Comparison of ENCODE assay signal across 16 cellular contexts in the genomic region with DNA sequence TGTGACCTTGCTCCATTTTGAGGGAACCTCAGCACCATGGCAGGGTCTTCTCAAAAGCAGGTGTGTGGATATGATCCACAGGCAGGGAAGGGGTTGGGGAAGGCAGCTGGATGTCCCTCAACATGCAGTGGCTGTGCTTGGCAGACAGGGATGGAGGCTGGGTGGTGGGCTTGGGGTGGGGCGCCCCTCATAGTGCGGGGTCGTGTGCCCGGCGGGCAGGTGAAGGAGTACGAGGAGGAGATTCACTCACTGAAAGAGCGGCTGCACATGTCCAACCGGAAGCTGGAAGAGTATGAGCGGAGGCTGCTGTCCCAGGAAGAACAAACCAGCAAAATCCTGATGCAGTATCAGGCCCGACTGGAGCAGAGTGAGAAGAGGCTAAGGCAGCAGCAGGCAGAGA.
"Had no signal": no experiment of that assay in that cellular context is flagged by ENCODE, and none has a peak within 500 bp of the region (broad histone marks: within the 10 kb centered on the region; RNA-seq: fewer than 3 reads in every experiment).

No MANE protein-coding gene starts in this region.

- H3K4me1 ChIP-seq: sigmoid colon had no signal

- H3K27ac ChIP-seq: sigmoid colon, SK-N-MC had no signal

- H3K9me3 ChIP-seq: heart left ventricle, mucosa of descending colon, sigmoid colon had no signal

- H3K4me3 ChIP-seq: heart left ventricle, mucosa of descending colon, sigmoid colon, SK-N-MC had no signal

- DNase-seq: activated CD4-positive, alpha-beta T cell treated with anti-CD3 and anti-CD28 coated beads, Interleukin-2, amount 50 U/mL, for 4 hours; activated naive CD8-positive, alpha-beta T cell treated with anti-CD3 and anti-CD28 coated beads, Interleukin-2, amount 10 ng/mL, durations not matched to agents 7 days and 5 days; aorta; heart left ventricle; mammary epithelial cell; mucosa of descending colon; natural killer cell; sigmoid colon; stimulated activated CD4-positive, alpha-beta T cell treated with anti-CD3 and anti-CD28 coated beads, Interleukin-2, amount 100 ng/mL, for 24 hours; stimulated activated naive CD8-positive, alpha-beta T cell treated with anti-CD3 and anti-CD28 coated beads, Interleukin-15, Interleukin-2, amounts not matched to agents 100 U/mL and 50 U/mL, for 24 hours had no signal

- H3K4me3 Mint-ChIP-seq: activated naive CD8-positive, alpha-beta T cell treated with anti-CD3 and anti-CD28 coated beads, Interleukin-2, amount 10 ng/mL, durations not matched to agents 7 days and 5 days; natural killer cell had no signal

- H3K27ac Mint-ChIP-seq: natural killer cell had no signal

- FAIRE-seq: bronchial epithelial cell, endothelial cell of umbilical vein, frontal cortex, islet of Langerhans had no signal

- H3K27me3 ChIP-seq: heart left ventricle, sigmoid colon had no signal

- H3K27me3 Mint-ChIP-seq: activated naive CD8-positive, alpha-beta T cell treated with anti-CD3 and anti-CD28 coated beads, Interleukin-2, amount 10 ng/mL, durations not matched to agents 7 days and 5 days had no signal

- ATAC-seq: heart left ventricle; left lobe of liver; mucosa of descending colon; natural killer cell; stimulated activated naive CD8-positive, alpha-beta T cell treated with anti-CD3 and anti-CD28 coated beads, Interleukin-15, Interleukin-2, amounts not matched to agents 100 U/mL and 50 U/mL, for 24 hours had no signal

- H3K9me3 Mint-ChIP-seq: activated naive CD8-positive, alpha-beta T cell treated with anti-CD3 and anti-CD28 coated beads, Interleukin-2, amount 10 ng/mL, durations not matched to agents 7 days and 5 days; natural killer cell had no signal

- H3K36me3 Mint-ChIP-seq: natural killer cell had no signal
